4 cellular contexts compared by ENCODE assay signal in genomic region chr17:79944251-79944812, GRCh38.
TF ChIP-seq lines count a peak whose summit lies in the region.

No MANE protein-coding gene starts in this region.

TF ChIP-seq in SK-N-SH, 30 proteins besides CTCF, POLR2A, EP300 and RAD21:
- TF ChIP-seq, protein P1, sequence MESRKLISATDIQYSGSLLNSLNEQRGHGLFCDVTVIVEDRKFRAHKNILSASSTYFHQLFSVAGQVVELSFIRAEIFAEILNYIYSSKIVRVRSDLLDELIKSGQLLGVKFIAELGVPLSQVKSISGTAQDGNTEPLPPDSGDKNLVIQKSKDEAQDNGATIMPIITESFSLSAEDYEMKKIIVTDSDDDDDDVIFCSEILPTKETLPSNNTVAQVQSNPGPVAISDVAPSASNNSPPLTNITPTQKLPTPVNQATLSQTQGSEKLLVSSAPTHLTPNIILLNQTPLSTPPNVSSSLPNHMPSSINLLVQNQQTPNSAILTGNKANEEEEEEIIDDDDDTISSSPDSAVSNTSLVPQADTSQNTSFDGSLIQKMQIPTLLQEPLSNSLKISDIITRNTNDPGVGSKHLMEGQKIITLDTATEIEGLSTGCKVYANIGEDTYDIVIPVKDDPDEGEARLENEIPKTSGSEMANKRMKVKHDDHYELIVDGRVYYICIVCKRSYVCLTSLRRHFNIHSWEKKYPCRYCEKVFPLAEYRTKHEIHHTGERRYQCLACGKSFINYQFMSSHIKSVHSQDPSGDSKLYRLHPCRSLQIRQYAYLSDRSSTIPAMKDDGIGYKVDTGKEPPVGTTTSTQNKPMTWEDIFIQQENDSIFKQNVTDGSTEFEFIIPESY (IDR thresholded peaks at IDR 0.05; ENCODE audit: borderline replicate concordance, low read depth), result no peak
- TF ChIP-seq FOXM1 (IDR thresholded peaks at IDR 0.05; ENCODE audit: low read depth), result no peak
- TF ChIP-seq TEAD4 (IDR thresholded peaks at IDR 0.05; ENCODE audit: borderline replicate concordance, insufficient read depth), result no peak
- no peak for TF ChIP-seq RCOR1 (IDR thresholded peaks at IDR 0.05; ENCODE audit: low read length)
- no peak for TF ChIP-seq NFIC (IDR thresholded peaks at IDR 0.05; ENCODE audit: borderline replicate concordance)
- TF ChIP-seq, protein P2, sequence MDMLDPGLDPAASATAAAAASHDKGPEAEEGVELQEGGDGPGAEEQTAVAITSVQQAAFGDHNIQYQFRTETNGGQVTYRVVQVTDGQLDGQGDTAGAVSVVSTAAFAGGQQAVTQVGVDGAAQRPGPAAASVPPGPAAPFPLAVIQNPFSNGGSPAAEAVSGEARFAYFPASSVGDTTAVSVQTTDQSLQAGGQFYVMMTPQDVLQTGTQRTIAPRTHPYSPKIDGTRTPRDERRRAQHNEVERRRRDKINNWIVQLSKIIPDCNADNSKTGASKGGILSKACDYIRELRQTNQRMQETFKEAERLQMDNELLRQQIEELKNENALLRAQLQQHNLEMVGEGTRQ (IDR thresholded peaks at IDR 0.05; ENCODE audit: borderline replicate concordance, low read depth, low read length), result no peak
- no peak for TF ChIP-seq MEF2A (IDR thresholded peaks at IDR 0.05; ENCODE audit: borderline replicate concordance, low read depth)
- TF ChIP-seq SMC3 (IDR thresholded peaks at IDR 0.05; ENCODE audit: low read depth, low read length), result no peak
- no peak for TF ChIP-seq TCF12 (IDR thresholded peaks at IDR 0.05)
- no peak for TF ChIP-seq NRF1 (IDR thresholded peaks at IDR 0.05; ENCODE audit: low read depth, low read length)
- TF ChIP-seq POLR2AphosphoS5 (IDR thresholded peaks at IDR 0.05; ENCODE audit: low read depth, low read length), result no peak
- no peak for TF ChIP-seq SIN3A (IDR thresholded peaks at IDR 0.05; ENCODE audit: borderline replicate concordance, low read depth, low read length)
- no peak for TF ChIP-seq FOSL2 (IDR thresholded peaks at IDR 0.05; ENCODE audit: borderline replicate concordance, low read depth)

TF ChIP-seq in SK-N-SH treated with all-trans-retinoic acid at 6 μM for 48 hours, 23 proteins besides CTCF, POLR2A, EP300 and RAD21 (continues in another document):
- no peak for TF ChIP-seq ZNF70 (CRISPR knock-in tag; IDR thresholded peaks at IDR 0.05)
- TF ChIP-seq ZNF565 (CRISPR knock-in tag; conservative IDR thresholded peaks at IDR 0.05; ENCODE audit: low read depth), result no peak
- TF ChIP-seq ZFP30 (CRISPR knock-in tag; IDR thresholded peaks at IDR 0.05), result no peak
- no peak for TF ChIP-seq BACH2 (CRISPR knock-in tag; IDR thresholded peaks at IDR 0.05; ENCODE audit: borderline replicate concordance)
- TF ChIP-seq TOX (CRISPR knock-in tag; IDR thresholded peaks at IDR 0.05; ENCODE audit: borderline replicate concordance), result no peak
- TF ChIP-seq CREB5 (CRISPR knock-in tag; IDR thresholded peaks at IDR 0.05; ENCODE audit: low read depth), result no peak
- TF ChIP-seq SNAI2 (CRISPR knock-in tag; IDR thresholded peaks at IDR 0.05), result no peak
- no peak for TF ChIP-seq POU6F1 (CRISPR knock-in tag; IDR thresholded peaks at IDR 0.05; ENCODE audit: borderline replicate concordance, low read depth)
- TF ChIP-seq RARB (CRISPR knock-in tag; IDR thresholded peaks at IDR 0.05), result no peak

TF ChIP-seq in GM23338, 12 proteins besides CTCF, POLR2A, EP300 and RAD21:
- no peak for TF ChIP-seq POLR2AphosphoS5 (IDR thresholded peaks at IDR 0.05; ENCODE audit: low read depth)
- TF ChIP-seq CREB1 (CRISPR knock-in tag; IDR thresholded peaks at IDR 0.05; ENCODE audit: low read depth), result no peak
- TF ChIP-seq ZNF331 (CRISPR knock-in tag; IDR thresholded peaks at IDR 0.05; ENCODE audit: low read depth), result no peak

TF ChIP-seq in H1, 55 proteins besides CTCF, POLR2A, EP300 and RAD21:
- TF ChIP-seq, protein P3, sequence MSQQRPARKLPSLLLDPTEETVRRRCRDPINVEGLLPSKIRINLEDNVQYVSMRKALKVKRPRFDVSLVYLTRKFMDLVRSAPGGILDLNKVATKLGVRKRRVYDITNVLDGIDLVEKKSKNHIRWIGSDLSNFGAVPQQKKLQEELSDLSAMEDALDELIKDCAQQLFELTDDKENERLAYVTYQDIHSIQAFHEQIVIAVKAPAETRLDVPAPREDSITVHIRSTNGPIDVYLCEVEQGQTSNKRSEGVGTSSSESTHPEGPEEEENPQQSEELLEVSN (IDR thresholded peaks at IDR 0.05), result no peak
- no peak for TF ChIP-seq KDM5A (IDR thresholded peaks at IDR 0.05; ENCODE audit: low read length)
- TF ChIP-seq SP2 (IDR thresholded peaks at IDR 0.05; ENCODE audit: low read length), result no peak
- no peak for TF ChIP-seq SIRT6 (IDR thresholded peaks at IDR 0.05; ENCODE audit: low read length)
- TF ChIP-seq NRF1 (IDR thresholded peaks at IDR 0.05; ENCODE audit: low read depth, low read length), result no peak
- TF ChIP-seq BCL11A (IDR thresholded peaks at IDR 0.05; ENCODE audit: low read depth in 2 of 2, low read length in 2 of 2), result no peak
- no peak for TF ChIP-seq CHD1 (IDR thresholded peaks at IDR 0.05; ENCODE audit: low read depth, low read length)
